1 cellular context compared by ENCODE assay signal in the genomic region with DNA sequence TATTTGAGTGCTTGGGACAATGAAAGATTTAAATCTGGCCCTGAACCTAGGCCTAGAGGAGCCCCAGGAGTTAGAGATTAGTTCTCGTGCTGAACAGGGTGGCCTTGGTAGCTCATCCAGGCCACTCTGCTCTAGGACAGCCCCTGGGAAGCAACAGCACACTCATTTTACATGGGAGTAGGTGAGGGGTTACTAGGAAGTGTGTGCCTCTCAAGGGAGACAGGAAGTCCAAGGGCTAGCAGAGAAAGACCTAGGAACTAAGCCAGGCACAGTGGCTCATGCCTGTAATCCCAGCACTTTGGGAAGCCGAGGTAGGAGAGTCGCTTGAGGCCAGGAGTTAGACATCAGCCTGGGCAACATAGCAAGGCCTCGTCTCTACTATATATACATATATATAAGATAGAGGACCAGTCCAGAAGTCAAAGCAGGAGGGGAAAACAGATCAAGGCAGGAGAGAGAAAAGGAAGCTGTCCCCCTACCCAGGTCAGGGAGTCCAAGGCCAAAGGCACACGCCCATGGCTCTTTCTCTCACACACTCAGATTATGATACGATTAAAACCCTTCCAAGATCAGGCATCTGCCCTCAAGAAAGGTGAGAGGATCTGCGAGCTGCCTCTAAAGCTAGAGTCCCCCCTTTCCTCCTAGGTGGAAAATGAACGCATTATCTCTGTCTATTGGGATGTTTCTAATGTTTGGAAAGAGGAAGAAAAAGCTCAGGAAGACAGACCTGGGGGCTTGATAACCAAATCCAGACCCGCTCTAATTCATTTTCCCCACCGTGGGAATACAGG.
TF ChIP-seq lines count a peak whose summit lies in the region.

No MANE protein-coding gene starts in this region.

TF ChIP-seq in IMR-90, 13 proteins besides CTCF, POLR2A, EP300 and RAD21:
- TF ChIP-seq, protein P1, sequence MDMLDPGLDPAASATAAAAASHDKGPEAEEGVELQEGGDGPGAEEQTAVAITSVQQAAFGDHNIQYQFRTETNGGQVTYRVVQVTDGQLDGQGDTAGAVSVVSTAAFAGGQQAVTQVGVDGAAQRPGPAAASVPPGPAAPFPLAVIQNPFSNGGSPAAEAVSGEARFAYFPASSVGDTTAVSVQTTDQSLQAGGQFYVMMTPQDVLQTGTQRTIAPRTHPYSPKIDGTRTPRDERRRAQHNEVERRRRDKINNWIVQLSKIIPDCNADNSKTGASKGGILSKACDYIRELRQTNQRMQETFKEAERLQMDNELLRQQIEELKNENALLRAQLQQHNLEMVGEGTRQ (IDR thresholded peaks at IDR 0.05; ENCODE audit: low read depth, low read length) = no peak
- TF ChIP-seq MXI1 (IDR thresholded peaks at IDR 0.05; ENCODE audit: borderline replicate concordance, low read depth, low read length) = no peak
